19 cellular contexts compared by ENCODE assay signal in genomic region chr20:45991616-45992015, GRCh38. TPM values are rescaled to one million over a fixed set of nuclear protein-coding genes. Genes with fewer than 3 reads are reported as not detected.
A peak's percentile ranks its signal among the peaks of the same experiment; 100 is the strongest.
DNase-seq lines count a peak whose midpoint lies in the region; ATAC-seq and FAIRE-seq lines count a peak whose summit lies in the region.
"Had no signal": no experiment of that assay in that cellular context is flagged by ENCODE, and none has a peak within 500 bp of the region (broad histone marks: within the 10 kb centered on the region; RNA-seq: fewer than 3 reads in every experiment).

No MANE protein-coding gene starts in this region.

- H3K9ac ChIP-seq in BLaER1 treated with 17β-estradiol and CSF1 and Interleukin-3, amounts not matched to agents 10 nM and 100 nM, result peak overlapping the region in 2 of 11 experiments; percentile 6 to 34; a peak in 2 of 22 replicates

- ATAC-seq in HG02610 (IDR thresholded peaks at IDR 0.05; ENCODE audit: unreplicated experiment), result no peak
- ATAC-seq: A549 had no signal

- H3K4me3 ChIP-seq in BLaER1 treated with 17β-estradiol and CSF1 and Interleukin-3, amounts not matched to agents 10 nM and 100 nM, result no peak overlapping the region
- no peak overlapping the region for H3K4me3 ChIP-seq in small intestine (ENCODE audit: low read depth in 1 of 2, low read length in 2 of 2)
- H3K4me3 ChIP-seq: A549, MG63, SJSA1 had no signal

- H3K36me3 ChIP-seq in BLaER1 treated with 17β-estradiol and CSF1 and Interleukin-3, amounts not matched to agents 10 nM and 100 nM, result no peaks in the 10 kb centered on the region
- H3K36me3 ChIP-seq in small intestine (ENCODE audit: control insufficient read depth in 2 of 2, insufficient read depth in 2 of 2, low read length in 2 of 2), result no peaks in the 10 kb centered on the region
- H3K36me3 ChIP-seq: MG63, SJSA1 had no signal

- FAIRE-seq in small intestine (lab: Jason Lieb, UNC), result no peak
- FAIRE-seq: A549, GM12892 had no signal

- peaks cover 27 to 67% (median 55%) of the 10 kb centered on the region in 10 experiments for H3K4me1 ChIP-seq in BLaER1 treated with 17β-estradiol and CSF1 and Interleukin-3, amounts not matched to agents 10 nM and 100 nM
- no peaks in the 10 kb centered on the region for H3K4me1 ChIP-seq in small intestine (ENCODE audit: control insufficient read depth in 2 of 2, insufficient read depth in 1 of 2, low read depth in 1 of 2, low read length in 1 of 2)
- H3K4me1 ChIP-seq: SJSA1 had no signal

- WGBS in small intestine, 3 donors, result 64 to 83% (median 80%) methylated on average over 3 of the region's 3 CpGs

- H4K20me1 ChIP-seq in BLaER1 treated with 17β-estradiol and CSF1 and Interleukin-3, amounts not matched to agents 10 nM and 100 nM, result no peaks in the 10 kb centered on the region; a peak in 1 of 22 replicates

- H3K27me3 ChIP-seq in BLaER1 treated with 17β-estradiol and CSF1 and Interleukin-3, amounts not matched to agents 10 nM and 100 nM, result no peaks in the 10 kb centered on the region
- peaks cover 0 to 3% of the 10 kb centered on the region in 2 donors for H3K27me3 ChIP-seq in small intestine (ENCODE audit: control insufficient read depth in 2 of 2, insufficient read depth in 2 of 2, low read length in 2 of 2)
- H3K27me3 ChIP-seq: MG63 had no signal

- H3K27ac ChIP-seq in BLaER1 treated with 17β-estradiol and CSF1 and Interleukin-3, amounts not matched to agents 10 nM and 100 nM, result peak overlapping the region in 5 of 11 experiments; percentile 17 to 53 (median 43); a peak in 10 of 22 replicates
- no peak overlapping the region for H3K27ac ChIP-seq in small intestine (ENCODE audit: low read depth in 1 of 2, low read length in 1 of 2)
- H3K27ac ChIP-seq: A549, C4-2B, SJSA1 had no signal

- no peaks in the 10 kb centered on the region for H3K9me3 ChIP-seq in BLaER1 treated with 17β-estradiol and CSF1 and Interleukin-3, amounts not matched to agents 10 nM and 100 nM (replicated peaks in 1 of 11)
- H3K9me3 ChIP-seq in small intestine (ENCODE audit: control insufficient read depth, low read depth), result no peaks in the 10 kb centered on the region
- H3K9me3 ChIP-seq: A549, MG63, SJSA1 had no signal

- peak; percentile 59 for DNase-seq in MV-4-11 (lab: John Stamatoyannopoulos, UW)
- peak; percentile 20 for DNase-seq in SKM-1 (lab: John Stamatoyannopoulos, UW; ENCODE audit: unreplicated experiment)
- peak; percentile 26 for DNase-seq in islet precursor cell
- DNase-seq in NCI-H69 (lab: John Stamatoyannopoulos, UW), result no peak
- DNase-seq in small intestine, result no peak
- DNase-seq in activated naive CD4-positive, alpha-beta T cell treated with Interleukin-2 at 50 U/mL for 16 hours, result no peak
- DNase-seq: DMS 273 treated with DMSO at 0.1 percent for 48 hours, GOT3, Karpas-422, MG63, NCI-H1417 treated with DMSO at 0.1 percent for 48 hours, NCI-H2029, NCI-H774 had no signal

- H3K4me2 ChIP-seq in BLaER1 treated with 17β-estradiol and CSF1 and Interleukin-3, amounts not matched to agents 10 nM and 100 nM, result peak overlapping the region; percentile 55 to 97 (median 67)
- H3K4me2 ChIP-seq: A549 had no signal

RNA-seq across cellular contexts. Expression of gene MMP9, which starts 17.1 kb away (rescaled TPM):
- under 1 TPM in 2 of 3 donors, not detected in 1; 0.66 to 0.81 TPM for polyA plus RNA-seq in small intestine

RNA-seq across cellular contexts. Expression of gene ZNF335, which starts 19.6 kb away (rescaled TPM):
- 10 to 100 TPM; 10.7 to 20.8 (median 14.1) TPM for polyA plus RNA-seq in small intestine

RNA-seq across cellular contexts. Expression of gene SLC12A5, which starts 37.4 kb away (rescaled TPM):
- 1 to 10 TPM in 1 of 3 donors, not detected in 2; 4.6 TPM for polyA plus RNA-seq in small intestine

RNA-seq across cellular contexts. Expression of gene PCIF1, which starts 57.1 kb away (rescaled TPM):
- polyA plus RNA-seq in small intestine, result 10 to 100 TPM; 16.1 to 30.0 (median 25.5) TPM

Comparison
In these comparisons a context has a peak if more than half of its experiments do, and no peak if none do; other contexts are left out.
1. DNase-seq: peak in MV-4-11 (single experiment), SKM-1 (single experiment) and islet precursor cell (single experiment); none in NCI-H69 (single experiment), small intestine (single experiment) and activated naive CD4-positive, alpha-beta T cell treated with Interleukin-2 at 50 U/mL for 16 hours (single experiment).